In the genomic region with DNA sequence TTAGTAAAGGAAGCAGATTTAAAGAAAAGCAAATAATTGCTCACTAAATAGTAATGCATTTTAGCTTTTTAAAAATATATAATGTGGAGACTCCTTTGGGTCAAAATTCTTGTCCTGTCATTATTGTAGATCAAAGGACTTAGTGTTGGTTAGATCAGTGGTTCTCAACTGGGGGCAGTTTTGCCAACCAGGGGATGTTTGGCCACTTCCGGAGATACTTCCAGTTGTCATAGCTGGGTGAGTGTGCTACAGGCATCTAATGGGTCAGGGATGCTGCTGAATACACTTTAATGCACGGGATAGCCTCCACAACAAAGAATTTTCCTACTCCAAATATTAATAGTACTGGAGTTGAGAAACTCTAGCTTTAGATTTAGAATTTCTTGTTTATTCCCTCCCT, we compare ENCODE assay signal across 9 cellular contexts.
DNase-seq lines count a peak whose midpoint lies in the region; ATAC-seq and TF ChIP-seq lines count a peak whose summit lies in the region.
"Had no signal": no experiment of that assay in that cellular context is flagged by ENCODE, and none has a peak within 500 bp of the region (broad histone marks: within the 10 kb centered on the region; RNA-seq: fewer than 3 reads in every experiment).

No MANE protein-coding gene starts in this region.

- H3K9me3 Mint-ChIP-seq in Caco-2 (ENCODE audit: unreplicated experiment) (no peaks in the 10 kb centered on the region), MCF 10A (ENCODE audit: unreplicated experiment) (no peaks in the 10 kb centered on the region)
- no peaks in the 10 kb centered on the region for H3K9me3 Mint-ChIP-seq in naive thymus-derived CD8-positive, alpha-beta T cell

- H3K4me3 Mint-ChIP-seq in Caco-2 (ENCODE audit: unreplicated experiment), result peak overlapping the region; percentile 76
- peak overlapping the region; percentile 80 for H3K4me3 Mint-ChIP-seq in MCF 10A (ENCODE audit: unreplicated experiment)
- peak overlapping the region; percentile 83 to 92 (median 88) for H3K4me3 Mint-ChIP-seq in naive thymus-derived CD8-positive, alpha-beta T cell

- H3K36me3 Mint-ChIP-seq in Caco-2 (ENCODE audit: insufficient read depth, unreplicated experiment) (peaks cover 56% of the 10 kb centered on the region), MCF 10A (ENCODE audit: insufficient read depth, unreplicated experiment) (peaks cover 17% of the 10 kb centered on the region)
- peaks cover 0 to 4% (median 2%) of the 10 kb centered on the region in 3 donors for H3K36me3 Mint-ChIP-seq in naive thymus-derived CD8-positive, alpha-beta T cell

- no peak for TF ChIP-seq CTCF in Caco-2 (IDR thresholded peaks at IDR 0.05; ENCODE audit: insufficient read depth in 1 of 2, low read depth in 1 of 2, low read length in 1 of 2, severe bottlenecking in 1 of 2, unreplicated experiment in 1 of 2)
- TF ChIP-seq CTCF in MCF 10A (IDR thresholded peaks at IDR 0.05; ENCODE audit: unreplicated experiment), result no peak

- peak overlapping the region; percentile 61 for H3K4me3 ChIP-seq in Caco-2 (ENCODE audit: low read depth, low read length)

- peak; percentile 24 for ATAC-seq in HG02759 (IDR thresholded peaks at IDR 0.05; ENCODE audit: unreplicated experiment)
- ATAC-seq in naive thymus-derived CD8-positive, alpha-beta T cell, result no peak

- H3K4me1 Mint-ChIP-seq in Caco-2 (ENCODE audit: low read depth, unreplicated experiment) (peaks cover 57% of the 10 kb centered on the region), MCF 10A (ENCODE audit: insufficient read depth, unreplicated experiment) (peaks cover 37% of the 10 kb centered on the region)
- H3K4me1 Mint-ChIP-seq in naive thymus-derived CD8-positive, alpha-beta T cell, result peaks cover 30 to 81% (median 61%) of the 10 kb centered on the region in 4 donors

- no peak for DNase-seq in Caco-2
- DNase-seq in MCF 10A (ENCODE audit: unreplicated experiment), result no peak
- DNase-seq in naive thymus-derived CD8-positive, alpha-beta T cell, result peak in 1 of 10 donors; percentile 3
- no peak for DNase-seq in pons (ENCODE audit: low spot score)
- no peak for DNase-seq in activated CD4-positive, CD25-positive, alpha-beta regulatory T cell (lab: John Stamatoyannopoulos, UW)
- DNase-seq in iPS-NIHi7 (ENCODE audit: extremely low spot score), result no peak
- DNase-seq in GDM1 (lab: John Stamatoyannopoulos, UW), result no peak
- DNase-seq: MV-4-11 had no signal

- no TSS peak for BruUV-seq in Caco-2 (replicated peaks; lab: Mats Ljungman, UMichigan)
- no TSS peak for BruUV-seq in MCF 10A (replicated peaks; lab: Mats Ljungman, UMichigan)

- H3K4me1 ChIP-seq in Caco-2, result peaks cover 49% of the 10 kb centered on the region

- POLR2A ChIA-PET in Caco-2 (lab: Charles Lee), result interaction anchor here (2.1 kb wide), 1 partner anchor 30 kb away, joined by 5 read pairs; no protein-coding TSS in a partner anchor
- POLR2A ChIA-PET in MCF 10A (lab: Yijun Ruan, JAX), result interaction anchor here (0.5 to 8.7 kb wide), 9 partner anchors 11 to 1122 kb away, joined by 3 to 104 read pairs (median 27); no protein-coding TSS in a partner anchor
- POLR2A ChIA-PET in naive thymus-derived CD8-positive, alpha-beta T cell (lab: Charles Lee), result interaction anchor here (0.7 to 5.6 kb wide), 6 partner anchors 13 to 1564 kb away, joined by 3 to 39 read pairs (median 4); partner anchors contain the start of genes FBXL3 and MYCBP2

- intact Hi-C loops in Caco-2 (cut with micrococcal nuclease; ENCODE audit: unreplicated experiment) (loop anchor here (1.0 to 5.0 kb wide), 2 partner anchors 8 to 94 kb away; no protein-coding TSS in a partner anchor), MCF 10A (cut with micrococcal nuclease) (loop anchor here (1.0 to 5.0 kb wide), 3 partner anchors 47 to 709 kb away; no protein-coding TSS in a partner anchor)

- no peaks in the 10 kb centered on the region for H3K36me3 ChIP-seq in Caco-2 (ENCODE audit: control insufficient read depth, insufficient read depth, low read length)

- H3K27me3 ChIP-seq in Caco-2 (replicated peaks; ENCODE audit: control insufficient read depth, insufficient read depth, low read length), result no peaks in the 10 kb centered on the region

- CTCF ChIA-PET in Caco-2 (lab: Charles Lee) (no interaction called here), MCF 10A (lab: Yijun Ruan, JAX) (interaction anchor here (0.5 to 11.0 kb wide), 6 partner anchors 59 to 1281 kb away, joined by 3 to 93 read pairs (median 3); no protein-coding TSS in a partner anchor)

- no peaks in the 10 kb centered on the region for H3K9me3 ChIP-seq in Caco-2

- H3K27me3 Mint-ChIP-seq in Caco-2 (ENCODE audit: insufficient read depth, unreplicated experiment), result no peaks in the 10 kb centered on the region
- H3K27me3 Mint-ChIP-seq in MCF 10A (ENCODE audit: insufficient read depth, unreplicated experiment), result no peaks in the 10 kb centered on the region
- no peaks in the 10 kb centered on the region for H3K27me3 Mint-ChIP-seq in naive thymus-derived CD8-positive, alpha-beta T cell

- H3K27ac Mint-ChIP-seq in Caco-2 (ENCODE audit: unreplicated experiment), result peak overlapping the region; percentile 90
- H3K27ac Mint-ChIP-seq in MCF 10A (ENCODE audit: low read depth, unreplicated experiment), result peak overlapping the region; percentile 99
- H3K27ac Mint-ChIP-seq in naive thymus-derived CD8-positive, alpha-beta T cell, result peak overlapping the region; percentile 94 to 99 (median 95)
